In genomic region chr10:125155669-125156068, GRCh38 we compare ENCODE assay signal across 12 cellular contexts. TPM values are rescaled to one million over a fixed set of nuclear protein-coding genes. Genes with fewer than 3 reads are reported as not detected.
DNase-seq lines count a peak whose midpoint lies in the region; TF ChIP-seq lines count a peak whose summit lies in the region.
"Had no signal": no experiment of that assay in that cellular context is flagged by ENCODE, and none has a peak within 500 bp of the region (broad histone marks: within the 10 kb centered on the region; RNA-seq: fewer than 3 reads in every experiment).

No MANE protein-coding gene starts in this region.

- no peaks in the 10 kb centered on the region for H3K9me3 Mint-ChIP-seq in osteocyte (ENCODE audit: unreplicated experiment)

- peaks cover 65% of the 10 kb centered on the region for H3K4me1 Mint-ChIP-seq in osteocyte (ENCODE audit: unreplicated experiment)

- H3K4me3 ChIP-seq in adipocyte (ENCODE audit: low read length) (no peak overlapping the region), hepatocyte (no peak overlapping the region)

- H3K9ac ChIP-seq in adipocyte (ENCODE audit: low read length) = peak overlapping the region; percentile 20

- no peaks in the 10 kb centered on the region for H3K9me2 ChIP-seq in hepatocyte (replicated peaks; ENCODE audit: insufficient read depth)

- no peak for DNase-seq in adipocyte (ENCODE audit: low read depth)
- no peak for DNase-seq in hepatocyte (ENCODE audit: low spot score)
- no peak for DNase-seq in osteocyte (ENCODE audit: extremely low spot score, unreplicated experiment)
- no peak for DNase-seq in NCI-H128 (lab: John Stamatoyannopoulos, UW; ENCODE audit: unreplicated experiment)
- DNase-seq in cerebellar nuclear complex (lab: John Stamatoyannopoulos, UW) = no peak
- DNase-seq in Kasumi-1 (lab: John Stamatoyannopoulos, UW) = no peak
- DNase-seq in DMS153 treated with DMSO at 0.1 percent for 48 hours (lab: John Stamatoyannopoulos, UW; ENCODE audit: unreplicated experiment) = no peak
- DNase-seq: activated effector memory CD4-positive, alpha-beta T cell treated with Interleukin-2 at 50 U/mL for 16 hours; CD4-positive, CD25-positive, alpha-beta regulatory T cell; cortex of kidney; NCI-H146 had no signal

- H3K9me3 ChIP-seq in adipocyte (ENCODE audit: control insufficient read depth, low read length) (no peaks in the 10 kb centered on the region), hepatocyte (ENCODE audit: low read depth) (no peaks in the 10 kb centered on the region)

- H3K4me1 ChIP-seq in adipocyte (ENCODE audit: control insufficient read depth, insufficient read depth, low read length) = peaks cover 60% of the 10 kb centered on the region
- peaks cover 72% of the 10 kb centered on the region for H3K4me1 ChIP-seq in hepatocyte (ENCODE audit: insufficient read depth)

- peaks cover 68% of the 10 kb centered on the region for H4K20me1 ChIP-seq in hepatocyte (ENCODE audit: insufficient read depth, poor library complexity, severe bottlenecking)

- H3K79me2 ChIP-seq in hepatocyte = peaks cover 89% of the 10 kb centered on the region

- peak overlapping the region; percentile 90; the same call in 1 of the 2 replicates for H3K27ac ChIP-seq in C4-2B
- H3K27ac ChIP-seq in hepatocyte = peak overlapping the region; percentile 99

- H3K36me3 Mint-ChIP-seq in osteocyte (ENCODE audit: unreplicated experiment) = no peaks in the 10 kb centered on the region
- H3K36me3 Mint-ChIP-seq: CD4-positive, CD25-positive, alpha-beta regulatory T cell had no signal

- no peaks in the 10 kb centered on the region for H3K27me3 Mint-ChIP-seq in osteocyte (ENCODE audit: unreplicated experiment)

- H3K36me3 ChIP-seq in adipocyte (ENCODE audit: control insufficient read depth, insufficient read depth, low read length, severe bottlenecking) (peaks cover 5% of the 10 kb centered on the region), hepatocyte (replicated peaks; ENCODE audit: insufficient read depth, low read depth) (no peaks in the 10 kb centered on the region)

- TF ChIP-seq CTCF in C4-2B (conservative IDR thresholded peaks at IDR 0.05) (no peak), hepatocyte (IDR thresholded peaks at IDR 0.05; ENCODE audit: poor library complexity) (no peak), osteocyte (IDR thresholded peaks at IDR 0.05) (no peak)

- no peak overlapping the region for H2AFZ ChIP-seq in hepatocyte

- peak overlapping the region; percentile 93 for H3K27ac Mint-ChIP-seq in osteocyte (ENCODE audit: unreplicated experiment)

- peak overlapping the region; percentile 95 for H3K4me3 Mint-ChIP-seq in osteocyte (ENCODE audit: unreplicated experiment)
- H3K4me3 Mint-ChIP-seq: CD4-positive, CD25-positive, alpha-beta regulatory T cell had no signal

- 74% methylated on average over 3 of the region's 3 CpGs for WGBS in hepatocyte (ENCODE audit: low lambda C conversion rate, missing lambda C conversion rate)

- H3K27me3 ChIP-seq in adipocyte (replicated peaks; ENCODE audit: control insufficient read depth, insufficient read depth, low read length) (no peaks in the 10 kb centered on the region), hepatocyte (no peaks in the 10 kb centered on the region)

- H3K4me2 ChIP-seq in hepatocyte = peak overlapping the region; percentile 87

RNA-seq across cellular contexts. Expression of gene CTBP2, which starts 4.7 kb away (rescaled TPM):
- total RNA-seq in hepatocyte = 61.3 and 61.5 TPM in 2 replicates
- 81.0 and 85.3 TPM in 2 replicates for polyA plus RNA-seq in hepatocyte
- 125 and 127 TPM in 2 replicates for total RNA-seq in osteocyte
